Comparison of ENCODE assay signal across 9 cellular contexts in genomic region chr5:39076101-39076756, GRCh38. TPM values are rescaled to one million over a fixed set of nuclear protein-coding genes. Genes with fewer than 3 reads are reported as not detected.
DNase-seq lines count a peak whose midpoint lies in the region; ATAC-seq and TF ChIP-seq lines count a peak whose summit lies in the region.
"Had no signal": no experiment of that assay in that cellular context is flagged by ENCODE, and none has a peak within 500 bp of the region (broad histone marks: within the 10 kb centered on the region; RNA-seq: fewer than 3 reads in every experiment).

No MANE protein-coding gene starts in this region.

- no peak for TF ChIP-seq CTCF in RWPE2 (IDR thresholded peaks at IDR 0.05; ENCODE audit: poor library complexity, severe bottlenecking)

- peaks cover 15% of the 10 kb centered on the region; the same call in 1 of the 2 replicates for H3K36me3 ChIP-seq in RWPE2 (ENCODE audit: low read depth)

- H3K4me3 ChIP-seq in RWPE2 (ENCODE audit: severe bottlenecking) = no peak overlapping the region

- CTCF ChIA-PET in activated naive CD4-positive, alpha-beta T cell treated with anti-CD3 and anti-CD28 coated beads, Interleukin-2, amount 10 ng/mL, durations not matched to agents 7 days and 5 days (lab: Charles Lee) = interaction anchor here (0.6 to 1.2 kb wide), 3 partner anchors 30 to 141 kb away, joined by 3 read pairs; no protein-coding TSS in a partner anchor

- H3K9me3 Mint-ChIP-seq in activated naive CD4-positive, alpha-beta T cell treated with anti-CD3 and anti-CD28 coated beads, Interleukin-2, amount 10 ng/mL, durations not matched to agents 7 days and 5 days = no peaks in the 10 kb centered on the region

- H3K9me3 ChIP-seq in RWPE2 (ENCODE audit: severe bottlenecking) = no peaks in the 10 kb centered on the region

- no peaks in the 10 kb centered on the region for H3K27me3 ChIP-seq in RWPE2 (ENCODE audit: insufficient read depth, poor library complexity, severe bottlenecking)

- peaks cover 24% of the 10 kb centered on the region for H3K27me3 Mint-ChIP-seq in activated naive CD4-positive, alpha-beta T cell treated with anti-CD3 and anti-CD28 coated beads, Interleukin-2, amount 10 ng/mL, durations not matched to agents 7 days and 5 days

- H3K27ac ChIP-seq in RWPE2 (ENCODE audit: poor library complexity, severe bottlenecking) (peak overlapping the region; percentile 91), temporal lobe (ENCODE audit: low read depth, low read length) (peak overlapping the region; percentile 58)

- peaks cover 41% of the 10 kb centered on the region for H3K4me1 Mint-ChIP-seq in activated naive CD4-positive, alpha-beta T cell treated with anti-CD3 and anti-CD28 coated beads, Interleukin-2, amount 10 ng/mL, durations not matched to agents 7 days and 5 days

- ATAC-seq in RWPE2 (ENCODE audit: low read depth) (no peak), HG03571 (IDR thresholded peaks at IDR 0.05; ENCODE audit: unreplicated experiment) (no peak)

- peak overlapping the region; percentile 17 for H3K4me3 Mint-ChIP-seq in activated naive CD4-positive, alpha-beta T cell treated with anti-CD3 and anti-CD28 coated beads, Interleukin-2, amount 10 ng/mL, durations not matched to agents 7 days and 5 days

- no peak for DNase-seq in activated naive CD4-positive, alpha-beta T cell treated with anti-CD3 and anti-CD28 coated beads, Interleukin-2, amount 10 ng/mL, durations not matched to agents 7 days and 5 days
- no peak for DNase-seq in activated naive CD4-positive, alpha-beta T cell treated with Interleukin-2 at 50 U/mL for 16 hours
- DNase-seq in RWPE2 (ENCODE audit: low spot score) = no peak
- DNase-seq in inferior parietal cortex (ENCODE audit: extremely low spot score) = peak; percentile 56
- DNase-seq in cerebellar cortex (ENCODE audit: low spot score) = no peak
- no peak for DNase-seq in COR-L47 (lab: John Stamatoyannopoulos, UW)
- DNase-seq: NCI-H1105 had no signal

- peaks cover 38% of the 10 kb centered on the region for H3K4me1 ChIP-seq in RWPE2 (ENCODE audit: insufficient read depth, poor library complexity, severe bottlenecking)

- H3K27ac Mint-ChIP-seq in activated naive CD4-positive, alpha-beta T cell treated with anti-CD3 and anti-CD28 coated beads, Interleukin-2, amount 10 ng/mL, durations not matched to agents 7 days and 5 days = no peak overlapping the region

- peaks cover 15% of the 10 kb centered on the region for H3K36me3 Mint-ChIP-seq in activated naive CD4-positive, alpha-beta T cell treated with anti-CD3 and anti-CD28 coated beads, Interleukin-2, amount 10 ng/mL, durations not matched to agents 7 days and 5 days

RNA-seq across cellular contexts. Expression of gene RICTOR, which starts 2.0 kb away (rescaled TPM):
- total RNA-seq in temporal lobe = 60.5 TPM
